Comparison of ENCODE assay signal across 23 cellular contexts in the genomic region with DNA sequence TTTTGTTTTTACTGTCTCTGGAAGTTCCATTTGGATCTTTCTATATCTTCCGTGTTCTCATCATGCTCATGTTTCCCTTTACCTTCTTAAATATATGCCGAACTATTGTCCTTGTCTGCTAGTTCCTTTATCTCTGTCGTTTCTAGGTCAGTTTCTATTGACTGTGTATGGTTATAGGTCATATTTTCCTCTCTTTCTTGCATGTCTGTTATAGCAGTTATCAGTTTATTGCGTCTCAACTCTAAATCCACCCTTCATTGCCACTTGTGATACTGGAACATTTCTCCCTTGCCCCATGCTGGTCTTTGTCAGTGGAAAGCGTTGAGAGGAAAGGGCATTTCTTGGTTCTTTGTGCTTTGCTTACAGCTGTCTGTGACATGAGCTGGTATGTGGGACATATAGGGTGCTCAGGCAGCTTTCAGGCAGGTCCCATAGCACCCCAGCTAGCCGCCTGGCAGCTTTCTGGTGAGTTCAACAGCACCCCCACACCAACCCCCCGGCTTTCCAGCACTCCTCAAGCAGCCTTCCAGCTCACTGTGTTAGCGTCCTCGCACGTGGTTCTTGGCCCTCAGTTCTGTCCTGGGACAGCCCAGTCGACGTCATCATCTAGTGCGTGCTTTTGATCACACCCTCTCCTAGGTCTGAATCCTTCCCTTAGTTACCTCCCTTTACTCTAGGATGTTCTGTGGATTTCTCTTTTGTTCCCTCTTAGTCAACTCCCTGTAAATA. TPM values are rescaled to one million over a fixed set of nuclear protein-coding genes. Genes with fewer than 3 reads are reported as not detected.
DNase-seq lines count a peak whose midpoint lies in the region; ATAC-seq, FAIRE-seq and TF ChIP-seq lines count a peak whose summit lies in the region.
"Had no signal": no experiment of that assay in that cellular context is flagged by ENCODE, and none has a peak within 500 bp of the region (broad histone marks: within the 10 kb centered on the region; RNA-seq: fewer than 3 reads in every experiment).

No MANE protein-coding gene starts in this region.

- TF ChIP-seq CTCF in activated CD8-positive, alpha-beta T cell treated with anti-CD3 and anti-CD28 coated beads for 36 hours (IDR thresholded peaks at IDR 0.05): no peak
- TF ChIP-seq CTCF in GM23338 (conservative IDR thresholded peaks at IDR 0.05; ENCODE audit: low read depth in 2 of 2) (no peak), fibroblast of mammary gland (conservative IDR thresholded peaks at IDR 0.05; ENCODE audit: control insufficient read depth, insufficient read depth, low read depth, low read length) (no peak), osteocyte (IDR thresholded peaks at IDR 0.05) (no peak)

- no peaks in the 10 kb centered on the region for H3K27me3 Mint-ChIP-seq in activated CD8-positive, alpha-beta T cell treated with anti-CD3 and anti-CD28 coated beads for 36 hours
- no peaks in the 10 kb centered on the region for H3K27me3 Mint-ChIP-seq in activated CD8-positive, alpha-beta T cell treated with anti-CD3 and anti-CD28 coated beads, Interleukin-2, amount 10 ng/mL, durations not matched to agents 7 days and 5 days (ENCODE audit: low read depth)
- H3K27me3 Mint-ChIP-seq in GM23338 (ENCODE audit: insufficient read depth, low read depth, poor library complexity) (peaks cover 6% of the 10 kb centered on the region), osteocyte (ENCODE audit: unreplicated experiment) (no peaks in the 10 kb centered on the region)
- H3K27me3 Mint-ChIP-seq: activated CD4-positive, alpha-beta T cell treated with anti-CD3 and anti-CD28 coated beads, Interleukin-2, amount 10 ng/mL, durations not matched to agents 24 days and 14 days; dendritic cell treated with granulocyte-macrophage colony-stimulating factor and Interleukin-4, amounts not matched to agents 40 ng/mL and 50 ng/mL, for 4 days had no signal

- H2AFZ ChIP-seq in GM23338: no peak overlapping the region
- H2AFZ ChIP-seq: GM23248 had no signal

- peaks cover 15% of the 10 kb centered on the region for H3K4me1 ChIP-seq in GM23338 (ENCODE audit: insufficient read depth)
- H3K4me1 ChIP-seq: psoas muscle had no signal

- H3K9me2 ChIP-seq in GM23338 (ENCODE audit: insufficient read depth): no peaks in the 10 kb centered on the region

- H3K4me2 ChIP-seq in GM23338: no peak overlapping the region

- H3K27ac Mint-ChIP-seq in activated CD8-positive, alpha-beta T cell treated with anti-CD3 and anti-CD28 coated beads for 36 hours: peak overlapping the region; percentile 4
- H3K27ac Mint-ChIP-seq in activated CD8-positive, alpha-beta T cell treated with anti-CD3 and anti-CD28 coated beads, Interleukin-2, amount 10 ng/mL, durations not matched to agents 7 days and 5 days: no peak overlapping the region
- H3K27ac Mint-ChIP-seq in GM23338 (no peak overlapping the region), osteocyte (ENCODE audit: unreplicated experiment) (no peak overlapping the region)
- H3K27ac Mint-ChIP-seq: activated CD4-positive, alpha-beta T cell treated with anti-CD3 and anti-CD28 coated beads, Interleukin-2, amount 10 ng/mL, durations not matched to agents 24 days and 14 days; dendritic cell treated with granulocyte-macrophage colony-stimulating factor and Interleukin-4, amounts not matched to agents 40 ng/mL and 50 ng/mL, for 4 days; T-helper 1 cell treated with Interleukin-12 subunit alpha and Interleukin-12 subunit beta and Interleukin-4 antibody, amounts not matched to agents 30 μg/mL and 1 μg/mL, for 36 hours had no signal

- H3K36me3 Mint-ChIP-seq in activated CD8-positive, alpha-beta T cell treated with anti-CD3 and anti-CD28 coated beads for 36 hours (ENCODE audit: low read depth): no peaks in the 10 kb centered on the region
- H3K36me3 Mint-ChIP-seq in activated CD8-positive, alpha-beta T cell treated with anti-CD3 and anti-CD28 coated beads, Interleukin-2, amount 10 ng/mL, durations not matched to agents 7 days and 5 days (ENCODE audit: low read depth): peaks cover 15% of the 10 kb centered on the region
- H3K36me3 Mint-ChIP-seq in GM23338 (ENCODE audit: low read depth) (peaks cover 5% of the 10 kb centered on the region; the same call in 2 of the 3 replicates), osteocyte (ENCODE audit: unreplicated experiment) (peaks cover 2% of the 10 kb centered on the region)

- no peaks in the 10 kb centered on the region for H3K9me3 Mint-ChIP-seq in activated CD8-positive, alpha-beta T cell treated with anti-CD3 and anti-CD28 coated beads for 36 hours
- no peaks in the 10 kb centered on the region for H3K9me3 Mint-ChIP-seq in activated CD8-positive, alpha-beta T cell treated with anti-CD3 and anti-CD28 coated beads, Interleukin-2, amount 10 ng/mL, durations not matched to agents 7 days and 5 days (ENCODE audit: insufficient read depth)
- H3K9me3 Mint-ChIP-seq in GM23338 (peaks cover 8% of the 10 kb centered on the region; the same call in 2 of the 3 replicates), osteocyte (ENCODE audit: unreplicated experiment) (no peaks in the 10 kb centered on the region)
- H3K9me3 Mint-ChIP-seq: activated CD4-positive, alpha-beta T cell treated with anti-CD3 and anti-CD28 coated beads, Interleukin-2, amount 10 ng/mL, durations not matched to agents 24 days and 14 days; dendritic cell treated with granulocyte-macrophage colony-stimulating factor and Interleukin-4, amounts not matched to agents 40 ng/mL and 50 ng/mL, for 4 days; T-helper 1 cell treated with Interleukin-12 subunit alpha and Interleukin-12 subunit beta and Interleukin-4 antibody, amounts not matched to agents 30 μg/mL and 1 μg/mL, for 36 hours had no signal

- DNase-seq in activated CD8-positive, alpha-beta T cell treated with anti-CD3 and anti-CD28 coated beads for 36 hours: no peak
- no peak for DNase-seq in activated CD8-positive, alpha-beta T cell treated with anti-CD3 and anti-CD28 coated beads, Interleukin-2, amount 10 ng/mL, durations not matched to agents 7 days and 5 days
- no peak for DNase-seq in GM23338 (ENCODE audit: low spot score)
- peak; percentile 10 for DNase-seq in fibroblast of mammary gland (ENCODE audit: low read depth)
- peak; percentile 77 for DNase-seq in osteocyte (ENCODE audit: extremely low spot score, unreplicated experiment)
- no peak for DNase-seq in hippocampal formation (lab: John Stamatoyannopoulos, UW)
- DNase-seq in RCC 7860 (ENCODE audit: low spot score): no peak
- DNase-seq: activated CD4-positive, alpha-beta T cell treated with anti-CD3 and anti-CD28 coated beads, Interleukin-2, amount 10 ng/mL, durations not matched to agents 24 days and 14 days; DMS53; GM23248; NCI-H1436 treated with DMSO at 0.1 percent for 48 hours; NCI-H524 treated with DMSO at 0.1 percent for 48 hours; NK-92 treated with Interleukin-12 subunit alpha and Interleukin-12 subunit beta, amount 100 ng/mL, for 24 hours; psoas muscle had no signal

- peaks cover 11% of the 10 kb centered on the region; the same call in 1 of the 2 replicates for H3K79me2 ChIP-seq in GM23338 (replicated peaks; ENCODE audit: insufficient read depth)

- intact Hi-C loops in activated CD8-positive, alpha-beta T cell treated with anti-CD3 and anti-CD28 coated beads for 36 hours (cut with micrococcal nuclease): no loop called here

- H3K4me3 ChIP-seq in GM23338: no peak overlapping the region
- no peak overlapping the region for H3K4me3 ChIP-seq in fibroblast of mammary gland (ENCODE audit: control insufficient read depth, low read depth, low read length)
- H3K4me3 ChIP-seq: cardiac muscle cell, GM23248, psoas muscle, upper lobe of left lung had no signal

- no peak overlapping the region for H3K27ac ChIP-seq in GM23338 (ENCODE audit: low read depth)
- H3K27ac ChIP-seq: GM23248, neutrophil, psoas muscle, upper lobe of left lung had no signal

- H3K4me1 Mint-ChIP-seq in activated CD8-positive, alpha-beta T cell treated with anti-CD3 and anti-CD28 coated beads for 36 hours (ENCODE audit: low read depth): peaks cover 27% of the 10 kb centered on the region
- peaks cover 19% of the 10 kb centered on the region for H3K4me1 Mint-ChIP-seq in activated CD8-positive, alpha-beta T cell treated with anti-CD3 and anti-CD28 coated beads, Interleukin-2, amount 10 ng/mL, durations not matched to agents 7 days and 5 days (ENCODE audit: low read depth)
- peaks cover 40% of the 10 kb centered on the region for H3K4me1 Mint-ChIP-seq in GM23338
- H3K4me1 Mint-ChIP-seq in osteocyte (ENCODE audit: unreplicated experiment): peaks cover 19% of the 10 kb centered on the region

- H3K36me3 ChIP-seq in GM23338 (ENCODE audit: insufficient read depth): no peaks in the 10 kb centered on the region
- H3K36me3 ChIP-seq: cardiac muscle cell had no signal

- CTCF ChIA-PET in activated CD8-positive, alpha-beta T cell treated with anti-CD3 and anti-CD28 coated beads for 36 hours (lab: Charles Lee): interaction anchor here (2.7 kb wide), 1 partner anchor 16 kb away, joined by 13 read pairs; a partner anchor contains a TSS
- CTCF ChIA-PET in activated CD8-positive, alpha-beta T cell treated with anti-CD3 and anti-CD28 coated beads, Interleukin-2, amount 10 ng/mL, durations not matched to agents 7 days and 5 days (lab: Charles Lee): interaction anchor here (0.7 to 1.0 kb wide), 2 partner anchors 11 to 62 kb away, joined by 3 read pairs; a partner anchor contains a TSS

- H4K20me1 ChIP-seq in GM23338 (replicated peaks; ENCODE audit: insufficient read depth): peaks cover 5% of the 10 kb centered on the region; the same call in 1 of the 2 replicates

- POLR2A ChIA-PET in activated CD8-positive, alpha-beta T cell treated with anti-CD3 and anti-CD28 coated beads for 36 hours (lab: Charles Lee): interaction anchor here (0.6 to 0.7 kb wide), 2 partner anchors 76 to 535 kb away, joined by 3 to 5 read pairs; no protein-coding TSS in a partner anchor
- POLR2A ChIA-PET in activated CD8-positive, alpha-beta T cell treated with anti-CD3 and anti-CD28 coated beads, Interleukin-2, amount 10 ng/mL, durations not matched to agents 7 days and 5 days (lab: Charles Lee): interaction anchor here (1.8 kb wide), 1 partner anchor 29 kb away, joined by 3 read pairs; no protein-coding TSS in a partner anchor

- H3K27me3 ChIP-seq in GM23338 (ENCODE audit: insufficient read depth): no peaks in the 10 kb centered on the region
- H3K27me3 ChIP-seq: cardiac muscle cell, neutrophil, upper lobe of left lung had no signal

- FAIRE-seq in RCC 7860 (lab: Jason Lieb, UNC): no peak
- FAIRE-seq: endothelial cell of umbilical vein, G401.6, HTR-8/SVneo had no signal

- no peak for ATAC-seq in activated CD8-positive, alpha-beta T cell treated with anti-CD3 and anti-CD28 coated beads for 36 hours
- no peak for ATAC-seq in activated CD8-positive, alpha-beta T cell treated with anti-CD3 and anti-CD28 coated beads, Interleukin-2, amount 10 ng/mL, durations not matched to agents 7 days and 5 days
- ATAC-seq in GM23338: peak; percentile 57
- no peak for ATAC-seq in GM21528 (IDR thresholded peaks at IDR 0.05; ENCODE audit: low FRiP score, unreplicated experiment)
- ATAC-seq: psoas muscle had no signal

- no peaks in the 10 kb centered on the region; the same call in 1 of the 2 replicates for H3F3A ChIP-seq in GM23338 (replicated peaks; ENCODE audit: low read depth)

- no peak overlapping the region for H3K4me3 Mint-ChIP-seq in activated CD8-positive, alpha-beta T cell treated with anti-CD3 and anti-CD28 coated beads for 36 hours
- no peak overlapping the region for H3K4me3 Mint-ChIP-seq in activated CD8-positive, alpha-beta T cell treated with anti-CD3 and anti-CD28 coated beads, Interleukin-2, amount 10 ng/mL, durations not matched to agents 7 days and 5 days
- no peak overlapping the region for H3K4me3 Mint-ChIP-seq in GM23338
- H3K4me3 Mint-ChIP-seq in osteocyte (ENCODE audit: unreplicated experiment): no peak overlapping the region
- H3K4me3 Mint-ChIP-seq: activated CD4-positive, alpha-beta T cell treated with anti-CD3 and anti-CD28 coated beads, Interleukin-2, amount 10 ng/mL, durations not matched to agents 24 days and 14 days; dendritic cell treated with granulocyte-macrophage colony-stimulating factor and Interleukin-4, amounts not matched to agents 40 ng/mL and 50 ng/mL, for 4 days; T-helper 1 cell treated with Interleukin-12 subunit alpha and Interleukin-12 subunit beta and Interleukin-4 antibody, amounts not matched to agents 30 μg/mL and 1 μg/mL, for 36 hours had no signal

RNA-seq across cellular contexts. Expression of a gene that starts 15.4 kb away (rescaled TPM):
- total RNA-seq in activated CD8-positive, alpha-beta T cell treated with anti-CD3 and anti-CD28 coated beads for 36 hours: 10 to 100 TPM; 11.8 to 12.1 TPM
- total RNA-seq in activated CD8-positive, alpha-beta T cell treated with anti-CD3 and anti-CD28 coated beads, Interleukin-2, amount 10 ng/mL, durations not matched to agents 7 days and 5 days: 10 to 100 TPM; 45.7 to 48.3 TPM
- total RNA-seq in GM23338 (2014; rRNA removed; shearing (Covaris generic)): 23.0 and 24.0 TPM in 2 replicates
- 7.9 TPM in 2 replicates for polyA plus RNA-seq in GM23338 (2016; fragmentation: Nextera tagmentation; extraction: Ambion mirVana)
- total RNA-seq in osteocyte: 22.5 and 23.1 TPM in 2 replicates

RNA-seq across cellular contexts. Expression of a gene that starts 27.7 kb away (rescaled TPM):
- total RNA-seq in activated CD8-positive, alpha-beta T cell treated with anti-CD3 and anti-CD28 coated beads for 36 hours: 10 to 100 TPM in 1 of 2 experiments, 1 to 10 TPM in 1; 9.8 to 10.1 TPM
- total RNA-seq in activated CD8-positive, alpha-beta T cell treated with anti-CD3 and anti-CD28 coated beads, Interleukin-2, amount 10 ng/mL, durations not matched to agents 7 days and 5 days: 10 to 100 TPM; 16.3 to 16.5 TPM
- total RNA-seq in GM23338 (2014; rRNA removed; shearing (Covaris generic)): 12.6 and 15.2 TPM in 2 replicates
- 2.9 and 3.0 TPM in 2 replicates for polyA plus RNA-seq in GM23338 (2016; fragmentation: Nextera tagmentation; extraction: Ambion mirVana)
- 7.1 and 8.4 TPM in 2 replicates for total RNA-seq in osteocyte

Comparison
In these comparisons a context has a peak if more than half of its experiments do, and no peak if none do; other contexts are left out.
1. DNase-seq: peak in fibroblast of mammary gland (single experiment) and osteocyte (single experiment); none in activated CD8-positive, alpha-beta T cell treated with anti-CD3 and anti-CD28 coated beads for 36 hours (single experiment), activated CD8-positive, alpha-beta T cell treated with anti-CD3 and anti-CD28 coated beads, Interleukin-2, amount 10 ng/mL, durations not matched to agents 7 days and 5 days (single experiment), GM23338 (single experiment), hippocampal formation (0 of 2) and RCC 7860 (single experiment).